In the genomic region with DNA sequence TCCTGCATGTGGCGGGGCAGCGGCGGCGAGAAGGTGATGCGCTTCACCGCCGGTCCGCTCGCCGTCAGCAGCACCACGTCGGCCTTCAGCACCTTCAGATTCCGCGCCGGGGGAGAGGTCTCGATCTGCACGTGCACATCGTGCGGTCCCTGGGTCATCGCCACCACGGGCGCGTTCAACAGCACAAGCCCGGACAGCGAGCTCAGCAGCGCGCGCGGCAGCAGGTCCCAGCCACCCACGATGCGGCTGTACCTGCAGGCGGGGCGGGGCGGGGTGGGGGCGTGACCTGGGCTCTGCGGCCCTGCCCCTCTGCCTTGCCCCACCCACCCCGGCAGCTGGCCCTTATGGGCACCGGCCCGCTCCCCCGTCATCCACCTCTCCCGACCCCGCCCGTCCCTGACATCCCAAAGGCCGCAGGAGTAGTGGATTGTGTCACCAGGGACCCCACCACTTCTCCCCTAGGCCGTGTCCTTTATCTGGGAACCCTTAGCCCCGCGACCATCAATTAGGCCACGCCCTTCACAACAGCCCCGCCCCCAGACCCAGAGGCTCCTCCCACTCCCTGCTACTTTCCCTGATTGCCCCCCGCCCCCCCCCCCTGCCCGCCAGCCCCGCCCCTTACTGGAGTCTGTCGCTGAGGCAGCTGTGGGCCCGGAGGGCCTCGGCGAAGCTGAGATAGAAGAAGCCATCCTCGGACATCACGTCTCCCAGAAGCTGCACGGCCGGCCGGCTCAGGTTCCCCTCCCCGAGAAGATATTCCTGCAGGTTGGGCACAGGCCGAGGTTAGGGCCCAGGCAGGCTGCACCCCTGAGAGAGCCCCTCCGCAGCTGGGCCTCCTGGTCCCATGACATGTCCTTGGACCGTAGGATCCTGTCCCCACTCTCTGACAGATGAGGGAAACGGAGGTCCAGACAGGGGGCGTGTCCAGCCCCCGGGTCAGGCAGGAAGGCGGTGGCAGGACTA, we compare ENCODE assay signal across 8 cellular contexts. TPM values are rescaled to one million over a fixed set of nuclear protein-coding genes. Genes with fewer than 3 reads are reported as not detected.
DNase-seq lines count a peak whose midpoint lies in the region; ATAC-seq and TF ChIP-seq lines count a peak whose summit lies in the region.

No MANE protein-coding gene starts in this region.

- peak; percentile 74 for DNase-seq in RWPE1 (ENCODE audit: low spot score)
- peak in 1 of 3 donors; percentile 30 for DNase-seq in immature natural killer cell
- peak; percentile 28 to 64 (median 50) for DNase-seq in stimulated activated CD4-positive, alpha-beta T cell treated with anti-CD3 and anti-CD28 coated beads, TNF-alpha, amount 100 ng/mL, for 48 hours (ENCODE audit: low read depth in 3 of 3)
- no peak for DNase-seq in midbrain (lab: John Stamatoyannopoulos, UW)

- ATAC-seq in HG03108 (IDR thresholded peaks at IDR 0.05; ENCODE audit: unreplicated experiment) = no peak
- no peak for ATAC-seq in HG03280 (IDR thresholded peaks at IDR 0.05; ENCODE audit: unreplicated experiment)

- no peaks in the 10 kb centered on the region for H3K9me3 Mint-ChIP-seq in activated naive CD4-positive, alpha-beta T cell treated with anti-CD3 and anti-CD28 coated beads, Interleukin-2, amount 50 U/mL, for 24 hours
- peaks cover 0 to 3% (median 0%) of the 10 kb centered on the region in 6 donors for H3K9me3 Mint-ChIP-seq in immature natural killer cell

- TF ChIP-seq POLR2A in GM15510 (IDR thresholded peaks at IDR 0.05; ENCODE audit: borderline replicate concordance, extremely low read depth, insufficient read length) = peak; percentile 52

- peak overlapping the region; percentile 62 for H3K27ac ChIP-seq in RWPE1

- peak overlapping the region; percentile 79 for H3K4me3 Mint-ChIP-seq in activated naive CD4-positive, alpha-beta T cell treated with anti-CD3 and anti-CD28 coated beads, Interleukin-2, amount 50 U/mL, for 24 hours
- peak overlapping the region; percentile 70 to 83 (median 77) for H3K4me3 Mint-ChIP-seq in immature natural killer cell

- no peaks in the 10 kb centered on the region for H3K27me3 Mint-ChIP-seq in activated naive CD4-positive, alpha-beta T cell treated with anti-CD3 and anti-CD28 coated beads, Interleukin-2, amount 50 U/mL, for 24 hours
- H3K27me3 Mint-ChIP-seq in immature natural killer cell (ENCODE audit: low read depth in 3 of 3) = peaks cover 0 to 5% (median 0%) of the 10 kb centered on the region in 3 donors

- CTCF ChIA-PET in RWPE1 (lab: Yijun Ruan, JAX) = interaction anchor here (0.5 to 1.3 kb wide), 5 partner anchors 9 to 1367 kb away, joined by 3 to 4 read pairs (median 3); no protein-coding TSS in a partner anchor

- peak overlapping the region; percentile 65 for H3K27ac Mint-ChIP-seq in activated naive CD4-positive, alpha-beta T cell treated with anti-CD3 and anti-CD28 coated beads, Interleukin-2, amount 50 U/mL, for 24 hours
- H3K27ac Mint-ChIP-seq in immature natural killer cell = peak overlapping the region in 1 of 6 donors; percentile 35

- H3K4me1 Mint-ChIP-seq in activated naive CD4-positive, alpha-beta T cell treated with anti-CD3 and anti-CD28 coated beads, Interleukin-2, amount 50 U/mL, for 24 hours = peaks cover 3% of the 10 kb centered on the region
- H3K4me1 Mint-ChIP-seq in immature natural killer cell = peaks cover 0 to 15% of the 10 kb centered on the region in 2 donors

- no peaks in the 10 kb centered on the region for H3K36me3 Mint-ChIP-seq in activated naive CD4-positive, alpha-beta T cell treated with anti-CD3 and anti-CD28 coated beads, Interleukin-2, amount 50 U/mL, for 24 hours
- H3K36me3 Mint-ChIP-seq in immature natural killer cell = peaks cover 0 to 3% (median 0%) of the 10 kb centered on the region in 3 donors

- POLR2A ChIA-PET in RWPE1 (lab: Yijun Ruan, JAX; ENCODE audit: low non-redundant PET) = interaction anchor here (0.6 kb wide), 1 partner anchor 11 kb away, joined by 3 read pairs; no protein-coding TSS in a partner anchor

- peak; percentile 53; the same call in 1 of the 2 replicates for TF ChIP-seq CTCF in RWPE1 (conservative IDR thresholded peaks at IDR 0.05; ENCODE audit: low read depth)

RNA-seq across cellular contexts. Expression of a gene that starts 6.1 kb away (rescaled TPM):
- polyA plus RNA-seq in immature natural killer cell = under 1 TPM in 2 of 3 donors, not detected in 1; 0.27 to 0.40 TPM

RNA-seq across cellular contexts. Expression of a gene that starts 13.1 kb away (rescaled TPM):
- polyA plus RNA-seq in immature natural killer cell = 10 to 100 TPM in 1 of 3 donors, 1 to 10 TPM in 2; 7.1 to 18.4 (median 7.3) TPM

RNA-seq across cellular contexts. Expression of a gene that starts 13.5 kb away (rescaled TPM):
- 1 to 10 TPM; 2.5 to 4.7 (median 3.3) TPM for polyA plus RNA-seq in immature natural killer cell

RNA-seq across cellular contexts. Expression of a gene that starts 23.3 kb away (rescaled TPM):
- polyA plus RNA-seq in immature natural killer cell = 10 to 100 TPM; 36.4 to 55.1 (median 41.4) TPM

RNA-seq across cellular contexts. Expression of a gene that starts 38.4 kb away (rescaled TPM):
- 1 to 10 TPM; 1.2 to 3.1 (median 2.8) TPM for polyA plus RNA-seq in immature natural killer cell
